ENCODE assay signal across 24 cellular contexts in genomic region chr11:113623114-113623513, GRCh38.
"Had no signal": no experiment of that assay in that cellular context is flagged by ENCODE, and none has a peak within 500 bp of the region (broad histone marks: within the 10 kb centered on the region; RNA-seq: fewer than 3 reads in every experiment).

No MANE protein-coding gene starts in this region.

- H3K4me3 Mint-ChIP-seq: activated CD4-positive, alpha-beta T cell treated with anti-CD3 and anti-CD28 coated beads, Interleukin-2, amount 10 ng/mL, durations not matched to agents 24 days and 14 days; activated CD8-positive, alpha-beta T cell treated with anti-CD3 and anti-CD28 coated beads, Interleukin-2, amount 10 ng/mL, durations not matched to agents 7 days and 5 days; activated T-helper 17 cell treated with anti-CD3 and anti-CD28 coated beads, Interleukin-2, amount 50 U/mL, for 72 hours; endodermal cell; naive B cell; neural crest cell; stimulated activated memory B cell treated with anti-CD40 and anti-IgM and Interleukin-4, amounts not matched to agents 10 μg/mL and 1 μg/mL and 100 μg/mL, for 72 hours; T-helper 1 cell treated with Interleukin-12 subunit alpha and Interleukin-12 subunit beta and Interleukin-4 antibody, amounts not matched to agents 30 μg/mL and 1 μg/mL, for 36 hours had no signal

- H3K36me3 Mint-ChIP-seq: stimulated activated memory B cell treated with anti-CD40 and anti-IgM and Interleukin-4, amounts not matched to agents 10 μg/mL and 1 μg/mL and 100 μg/mL, for 72 hours had no signal

- H3K4me3 ChIP-seq: esophagus squamous epithelium, left lung, lung, smooth muscle cell, testis, upper lobe of left lung had no signal

- H3K4me1 Mint-ChIP-seq: activated CD4-positive, alpha-beta T cell treated with anti-CD3 and anti-CD28 coated beads, Interleukin-2, amount 10 ng/mL, durations not matched to agents 24 days and 14 days; activated T-helper 17 cell treated with anti-CD3 and anti-CD28 coated beads, Interleukin-2, amount 50 U/mL, for 72 hours; naive B cell; neural crest cell; stimulated activated memory B cell treated with anti-CD40 and anti-IgM and Interleukin-4, amounts not matched to agents 10 μg/mL and 1 μg/mL and 100 μg/mL, for 72 hours had no signal

- H3K36me3 ChIP-seq: esophagus squamous epithelium, left lung, upper lobe of left lung had no signal

- H3K9me3 ChIP-seq: esophagus squamous epithelium, testis, upper lobe of left lung had no signal

- H3K27me3 ChIP-seq: esophagus squamous epithelium, foreskin keratinocyte, left lung, testis, upper lobe of left lung had no signal

- H3K9me3 Mint-ChIP-seq: activated CD4-positive, alpha-beta T cell treated with anti-CD3 and anti-CD28 coated beads, Interleukin-2, amount 10 ng/mL, durations not matched to agents 24 days and 14 days; activated T-helper 17 cell treated with anti-CD3 and anti-CD28 coated beads, Interleukin-2, amount 50 U/mL, for 72 hours; T-helper 1 cell treated with Interleukin-12 subunit alpha and Interleukin-12 subunit beta and Interleukin-4 antibody, amounts not matched to agents 30 μg/mL and 1 μg/mL, for 36 hours had no signal

- H3K27ac ChIP-seq: esophagus squamous epithelium, foreskin keratinocyte, left lung, testis, upper lobe of left lung had no signal

- H3K27ac Mint-ChIP-seq: activated CD4-positive, alpha-beta T cell treated with anti-CD3 and anti-CD28 coated beads, Interleukin-2, amount 10 ng/mL, durations not matched to agents 24 days and 14 days; activated CD8-positive, alpha-beta T cell treated with anti-CD3 and anti-CD28 coated beads, Interleukin-2, amount 10 ng/mL, durations not matched to agents 7 days and 5 days; activated naive CD4-positive, alpha-beta T cell treated with anti-CD3 and anti-CD28 coated beads, Interleukin-2, amount 50 U/mL, for 72 hours; activated T-helper 17 cell treated with anti-CD3 and anti-CD28 coated beads, Interleukin-2, amount 50 U/mL, for 72 hours; naive B cell; stimulated activated memory B cell treated with anti-CD40 and anti-IgM and Interleukin-4, amounts not matched to agents 10 μg/mL and 1 μg/mL and 100 μg/mL, for 72 hours; T-helper 1 cell treated with Interleukin-12 subunit alpha and Interleukin-12 subunit beta and Interleukin-4 antibody, amounts not matched to agents 30 μg/mL and 1 μg/mL, for 36 hours had no signal

- H3K4me2 ChIP-seq: smooth muscle cell had no signal

- H3K4me1 ChIP-seq: esophagus squamous epithelium, foreskin keratinocyte, left lung, testis, upper lobe of left lung had no signal

- DNase-seq: activated CD8-positive, alpha-beta T cell treated with anti-CD3 and anti-CD28 coated beads, Interleukin-2, amount 10 ng/mL, durations not matched to agents 7 days and 5 days; activated T-cell treated with anti-CD3 and anti-CD28 coated beads, Interleukin-2, amount 50 U/mL, for 1 hour; cerebellar nuclear complex; cortex of kidney; endodermal cell; esophagus squamous epithelium; foreskin keratinocyte; left lung; naive B cell; posterior cingulate gyrus; stimulated activated CD4-positive, alpha-beta T cell treated with anti-CD3 and anti-CD28 coated beads, Interleukin-15, amount 100 ng/mL, for 24 hours; T1000; upper lobe of left lung had no signal

- ATAC-seq: activated CD4-positive, CD25-positive, alpha-beta regulatory T cell treated with anti-CD3 and anti-CD28 coated beads, Interleukin-2, amount 50 U/mL, for 24 hours; activated CD8-positive, alpha-beta T cell treated with anti-CD3 and anti-CD28 coated beads, Interleukin-2, amount 10 ng/mL, durations not matched to agents 7 days and 5 days; activated naive CD4-positive, alpha-beta T cell treated with anti-CD3 and anti-CD28 coated beads, Interleukin-2, amount 50 U/mL, for 72 hours; activated T-helper 17 cell treated with anti-CD3 and anti-CD28 coated beads, Interleukin-2, amount 50 U/mL, for 72 hours; foreskin keratinocyte; left lung; sciatic nerve; stimulated activated memory B cell treated with anti-CD40 and anti-IgM and Interleukin-4, amounts not matched to agents 10 μg/mL and 1 μg/mL and 100 μg/mL, for 72 hours had no signal
